ENCODE assay signal across 11 cellular contexts in genomic region chr15:79914728-79915127, GRCh38. TPM values are rescaled to one million over a fixed set of nuclear protein-coding genes. Genes with fewer than 3 reads are reported as not detected.
"Had no signal": no experiment of that assay in that cellular context is flagged by ENCODE, and none has a peak within 500 bp of the region (broad histone marks: within the 10 kb centered on the region; RNA-seq: fewer than 3 reads in every experiment).

No MANE protein-coding gene starts in this region.

- H3K27ac Mint-ChIP-seq: HFFc6 had no signal

- H3K4me1 ChIP-seq: HAP-1 had no signal

- H3K4me3 Mint-ChIP-seq: HFFc6 had no signal

- H2AFZ ChIP-seq: GM23248 had no signal

- H3K27ac ChIP-seq: GM23248, HL-60 had no signal

- FAIRE-seq: K562 had no signal

- ATAC-seq: HCT116, K562 had no signal

- H3K9ac ChIP-seq: GM23248 had no signal

- DNase-seq: GM23248, GOT3, H7, HFFc6, IMR-90, KG1 had no signal

- H3K4me3 ChIP-seq: GM23248, HAP-1, K562 had no signal

RNA-seq across cellular contexts. Expression of gene BCL2A1, which starts 56.3 kb away (rescaled TPM):
- total RNA-seq: GM23248, H4, H7 had no signal
